ENCODE assay signal across 23 cellular contexts in the genomic region with DNA sequence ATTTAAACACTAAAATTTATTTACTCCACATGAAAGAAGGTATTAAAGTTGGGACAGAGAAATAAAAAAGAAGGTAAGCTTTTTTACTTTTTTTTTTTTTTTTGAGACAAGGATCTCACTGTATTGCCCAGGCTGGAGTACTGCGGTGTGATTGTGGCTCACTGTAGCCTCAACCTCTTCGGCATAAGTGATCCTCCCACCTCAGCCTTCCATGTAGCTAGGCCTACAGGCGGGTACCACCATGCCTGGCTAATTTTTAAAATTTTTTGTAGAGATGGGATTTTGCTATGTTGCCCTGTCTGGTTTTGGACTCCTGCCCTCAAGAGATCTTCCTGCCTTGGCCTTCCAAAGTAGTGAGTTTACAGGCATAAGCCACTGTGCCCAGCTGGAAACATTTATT.
DNase-seq lines count a peak whose midpoint lies in the region; ATAC-seq, FAIRE-seq and TF ChIP-seq lines count a peak whose summit lies in the region.
"Had no signal": no experiment of that assay in that cellular context is flagged by ENCODE, and none has a peak within 500 bp of the region (broad histone marks: within the 10 kb centered on the region; RNA-seq: fewer than 3 reads in every experiment).

No MANE protein-coding gene starts in this region.

- no peak overlapping the region for H3K14ac ChIP-seq in trophoblast cell (ENCODE audit: low read length)

- no peaks in the 10 kb centered on the region for H3K79me2 ChIP-seq in K562 (ENCODE audit: control insufficient read depth, insufficient read depth, low read length)
- no peaks in the 10 kb centered on the region for H3K79me2 ChIP-seq in trophoblast cell (ENCODE audit: control insufficient read depth, insufficient read depth, low read length, poor library complexity)

- FAIRE-seq in K562 (lab: Jason Lieb, UNC): no peak
- FAIRE-seq: A549, D721Med, G401.6, GM12878, GM12892, GM18507, GM19239 had no signal

- TF ChIP-seq RAD21 in K562 (CRISPR knock-in tag; conservative IDR thresholded peaks at IDR 0.05 in 1 of 2, IDR thresholded peaks at IDR 0.05 in 1 of 2): no peak

- no peak overlapping the region for H2BK120ac ChIP-seq in trophoblast cell (ENCODE audit: insufficient read depth, low read length, poor library complexity)

- intact Hi-C loops in left ventricle myocardium inferior (cut with micrococcal nuclease): no loop called here
- intact Hi-C loops in left cardiac atrium (cut with DNase I): no loop called here
- intact Hi-C loops in K562 (cut with micrococcal nuclease): no loop called here

- BruUV-seq in K562 (replicated peaks; lab: Mats Ljungman, UMichigan): no TSS peak

- ATAC-seq in left cardiac atrium: no peak
- no peak for ATAC-seq in K562
- ATAC-seq in HG03139 (IDR thresholded peaks at IDR 0.05; ENCODE audit: unreplicated experiment): no peak
- ATAC-seq in GM18907 (IDR thresholded peaks at IDR 0.05; ENCODE audit: unreplicated experiment): no peak
- ATAC-seq: A549; CD8-positive, alpha-beta T cell; GM12878 had no signal

- no peak overlapping the region for H4K91ac ChIP-seq in trophoblast cell (ENCODE audit: low read depth, low read length)

- no peak for TF ChIP-seq CTCF in left ventricle myocardium inferior (IDR thresholded peaks at IDR 0.05; ENCODE audit: borderline replicate concordance)
- no peak for TF ChIP-seq CTCF in HEK293 (tag by site-specific recombination; IDR thresholded peaks at IDR 0.05)
- TF ChIP-seq CTCF in K562 (IDR thresholded peaks at IDR 0.05 in 2 of 3, conservative IDR thresholded peaks at IDR 0.05 in 1 of 3; ENCODE audit: insufficient read depth in 2 of 3, low read depth in 1 of 3, low read length in 3 of 3): no peak

- no peak overlapping the region for H2AK5ac ChIP-seq in trophoblast cell (ENCODE audit: low read length)

- H4K20me1 ChIP-seq in K562 (replicated peaks; ENCODE audit: control insufficient read depth, insufficient read depth, low read length): no peaks in the 10 kb centered on the region
- H4K20me1 ChIP-seq: BLaER1 treated with 17β-estradiol and CSF1 and Interleukin-3, amounts not matched to agents 10 nM and 100 nM had no signal

- no peaks in the 10 kb centered on the region for H3K9me1 ChIP-seq in K562 (ENCODE audit: control insufficient read depth, insufficient read depth, low read length)

- WGBS in K562 (ENCODE audit: insufficient coverage, low coverage, missing lambda C conversion rate): 49% methylated on average over 3 of the region's 3 CpGs
- no CpG with 5 or more reads among the region's 3 CpGs for WGBS in trophoblast cell (ENCODE audit: extremely low coverage, insufficient coverage, insufficient read length)

- H3K27ac ChIP-seq in left ventricle myocardium inferior (replicated peaks) (peak overlapping the region; percentile 41), HEK293 (ENCODE audit: extremely low read depth, low read depth, low read length) (no peak overlapping the region), K562 (ENCODE audit: extremely low read depth, low read depth, low read length) (no peak overlapping the region), trophoblast cell (ENCODE audit: low read depth, low read length) (no peak overlapping the region)
- H3K27ac ChIP-seq: 22Rv1; A549; BLaER1 treated with 17β-estradiol and CSF1 and Interleukin-3, amounts not matched to agents 10 nM and 100 nM; C4-2B had no signal

- POLR2A ChIA-PET in HEK293 (lab: Yijun Ruan, JAX) (interaction anchor here (0.6 kb wide), 1 partner anchor 254 kb away, joined by 6 read pairs; no protein-coding TSS in a partner anchor), K562 (lab: Yijun Ruan, JAX) (interaction anchor here (1.0 kb wide), 1 partner anchor 19 kb away, joined by 3 read pairs; no protein-coding TSS in a partner anchor)

- H3K4me2 ChIP-seq in K562 (ENCODE audit: insufficient read depth, low read length): no peak overlapping the region
- no peak overlapping the region for H3K4me2 ChIP-seq in trophoblast cell (ENCODE audit: low read length)
- H3K4me2 ChIP-seq: A549; BLaER1 treated with 17β-estradiol and CSF1 and Interleukin-3, amounts not matched to agents 10 nM and 100 nM had no signal

- H3K23ac ChIP-seq in trophoblast cell (ENCODE audit: low read length): no peak overlapping the region

- H3K36me3 ChIP-seq in left ventricle myocardium inferior (peaks cover 13% of the 10 kb centered on the region), HEK293 (ENCODE audit: control insufficient read depth in 2 of 2, insufficient read depth in 1 of 2, low read length in 2 of 2) (peaks cover 0 to 4% of the 10 kb centered on the region in 2 experiments), K562 (ENCODE audit: control insufficient read depth, insufficient read depth, low read length) (no peaks in the 10 kb centered on the region), trophoblast cell (ENCODE audit: control insufficient read depth in 1 of 2, insufficient read depth in 2 of 2, low read length in 2 of 2) (peaks cover 17 to 18% of the 10 kb centered on the region in 2 experiments)

- peaks cover 26% of the 10 kb centered on the region for H3K4me1 ChIP-seq in left ventricle myocardium inferior
- H3K4me1 ChIP-seq in HEK293 (ENCODE audit: control insufficient read depth, insufficient read depth, low read length): no peaks in the 10 kb centered on the region
- peaks cover 0 to 5% of the 10 kb centered on the region in 2 experiments; a peak in 2 of 5 replicates for H3K4me1 ChIP-seq in K562 (replicated peaks in 1 of 2; ENCODE audit: control insufficient read depth in 2 of 2, insufficient read depth in 2 of 2, low read length in 2 of 2)
- no peaks in the 10 kb centered on the region for H3K4me1 ChIP-seq in trophoblast cell (ENCODE audit: control insufficient read depth in 1 of 2, insufficient read depth in 2 of 2, low read length in 2 of 2)
- H3K4me1 ChIP-seq: A549, Caco-2 had no signal

- H3K9ac ChIP-seq in K562 (ENCODE audit: insufficient read depth in 1 of 2, low read depth in 2 of 2, low read length in 2 of 2) (no peak overlapping the region), trophoblast cell (ENCODE audit: low read length) (no peak overlapping the region)
- H3K9ac ChIP-seq: BLaER1 treated with 17β-estradiol and CSF1 and Interleukin-3, amounts not matched to agents 10 nM and 100 nM had no signal

- no peaks in the 10 kb centered on the region for H3K79me1 ChIP-seq in trophoblast cell (ENCODE audit: low read length)

- no peak overlapping the region for H3K4ac ChIP-seq in trophoblast cell (ENCODE audit: low read depth, low read length)

- no peak for TF ChIP-seq POLR2A in K562 (conservative IDR thresholded peaks at IDR 0.05)

- H2BK12ac ChIP-seq in trophoblast cell (ENCODE audit: low read length): no peak overlapping the region

- DNase-seq in left ventricle myocardium inferior (no peak), left cardiac atrium (no peak), K562 (ENCODE audit: extremely low read depth in 1 of 4, low spot score in 3 of 4) (no peak), trophoblast cell (peak; percentile 87 to 95)
- DNase-seq: AML-193; Caco-2; Calu3; CD4-positive, alpha-beta T cell; CD8-positive, alpha-beta T cell; DMS79 treated with DMSO at 0.1 percent for 48 hours had no signal

- in situ Hi-C loops in K562 (cut with MboI): no loop called here

- CTCF ChIA-PET in HEK293 (lab: Yijun Ruan, JAX) (interaction anchor here (0.7 to 1.2 kb wide), 3 partner anchors 12 to 41 kb away, joined by 4 to 6 read pairs (median 5); no protein-coding TSS in a partner anchor), K562 (lab: Yijun Ruan, JAX; ENCODE audit: low intra/inter-chr PET ratio) (no interaction called here)

- no peak overlapping the region for H4K8ac ChIP-seq in trophoblast cell (ENCODE audit: low read depth, low read length)

- H3K27me3 ChIP-seq in left ventricle myocardium inferior (ENCODE audit: low read depth) (no peaks in the 10 kb centered on the region), K562 (ENCODE audit: control insufficient read depth in 2 of 2, insufficient read depth in 2 of 2, low read length in 2 of 2) (no peaks in the 10 kb centered on the region), trophoblast cell (ENCODE audit: insufficient read depth, low read length) (no peaks in the 10 kb centered on the region)
- H3K27me3 ChIP-seq: BLaER1 treated with 17β-estradiol and CSF1 and Interleukin-3, amounts not matched to agents 10 nM and 100 nM had no signal

- TF ChIP-seq EP300 in K562 (IDR thresholded peaks at IDR 0.05; ENCODE audit: low read length): no peak

- no peak overlapping the region for H2BK5ac ChIP-seq in trophoblast cell (ENCODE audit: low read depth, low read length, poor library complexity)

- no peak overlapping the region for H2AFZ ChIP-seq in K562 (ENCODE audit: low read depth, low read length)
- no peak overlapping the region for H2AFZ ChIP-seq in trophoblast cell (ENCODE audit: insufficient read depth, low read length, poor library complexity)

- H3K9me3 ChIP-seq in left ventricle myocardium inferior (replicated peaks) (peaks cover 17% of the 10 kb centered on the region), HEK293 (ENCODE audit: control insufficient read depth, insufficient read depth, low read depth, low read length) (no peaks in the 10 kb centered on the region), K562 (replicated peaks; ENCODE audit: control insufficient read depth, insufficient read depth, low read depth, low read length) (peaks cover 5% of the 10 kb centered on the region), trophoblast cell (ENCODE audit: insufficient read depth, low read depth, low read length) (peaks cover 3% of the 10 kb centered on the region)

- H3K4me3 ChIP-seq in left ventricle myocardium inferior (no peak overlapping the region), HEK293 (ENCODE audit: low read depth, low read length) (no peak overlapping the region), K562 (no peak overlapping the region), trophoblast cell (ENCODE audit: low read depth, low read length) (no peak overlapping the region)
- H3K4me3 ChIP-seq: A549; BLaER1 treated with 17β-estradiol and CSF1 and Interleukin-3, amounts not matched to agents 10 nM and 100 nM; GM12878 had no signal

- H4K12ac ChIP-seq in trophoblast cell (ENCODE audit: low read depth, low read length): no peak overlapping the region

- no peak overlapping the region for H3K18ac ChIP-seq in trophoblast cell (ENCODE audit: low read length)

TF ChIP-seq in HEK293, 187 proteins besides CTCF, POLR2A, EP300 and RAD21:
- TF ChIP-seq ZFP37 (tag by site-specific recombination; IDR thresholded peaks at IDR 0.05) (no peak), ZNF121 (tag by site-specific recombination; IDR thresholded peaks at IDR 0.05) (peak; percentile 81)

TF ChIP-seq in K562, 482 proteins besides CTCF, POLR2A, EP300 and RAD21:
- TF ChIP-seq ZNF121 (CRISPR knock-in tag; conservative IDR thresholded peaks at IDR 0.05) (peak; percentile 96), RBM25 (IDR thresholded peaks at IDR 0.05; ENCODE audit: low read depth, low read length, severe bottlenecking) (peak; percentile 46)
- TF ChIP-seq, protein P1, sequence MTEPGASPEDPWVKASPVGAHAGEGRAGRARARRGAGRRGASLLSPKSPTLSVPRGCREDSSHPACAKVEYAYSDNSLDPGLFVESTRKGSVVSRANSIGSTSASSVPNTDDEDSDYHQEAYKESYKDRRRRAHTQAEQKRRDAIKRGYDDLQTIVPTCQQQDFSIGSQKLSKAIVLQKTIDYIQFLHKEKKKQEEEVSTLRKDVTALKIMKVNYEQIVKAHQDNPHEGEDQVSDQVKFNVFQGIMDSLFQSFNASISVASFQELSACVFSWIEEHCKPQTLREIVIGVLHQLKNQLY (CRISPR knock-in tag; conservative IDR thresholded peaks at IDR 0.05): no peak

Comparison
In these comparisons a context has a peak if more than half of its experiments do, and no peak if none do; other contexts are left out.
1. DNase-seq: peak in trophoblast cell (2 of 2); none in left ventricle myocardium inferior (single experiment), left cardiac atrium (single experiment) and K562 (0 of 4).